Comparison of ENCODE assay signal across 8 cellular contexts in the genomic region with DNA sequence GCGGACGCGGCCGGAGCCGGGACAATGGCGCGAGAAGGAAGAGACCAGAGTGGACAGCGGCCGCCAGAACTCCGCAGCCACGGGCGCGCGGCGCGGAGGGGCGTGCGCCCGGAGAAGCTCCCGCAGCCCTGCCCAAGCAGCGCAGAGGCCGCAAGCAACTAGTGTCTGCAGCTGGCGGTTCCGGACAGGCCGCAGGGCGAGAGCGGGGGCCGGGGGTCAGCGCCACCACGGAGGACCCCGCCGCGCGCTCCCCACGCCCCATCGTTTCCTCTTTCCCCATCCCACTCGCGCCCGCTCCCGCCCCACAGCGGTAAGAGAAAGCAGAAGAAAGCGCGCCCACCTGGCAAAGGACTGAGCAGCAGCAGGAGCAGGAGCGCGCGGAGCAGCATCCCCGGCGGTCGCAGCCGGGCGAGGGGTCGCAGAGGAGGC. TPM values are rescaled to one million over a fixed set of nuclear protein-coding genes. Genes with fewer than 3 reads are reported as not detected.
DNase-seq lines count a peak whose midpoint lies in the region; ATAC-seq and TF ChIP-seq lines count a peak whose summit lies in the region.

No MANE protein-coding gene starts in this region.

- peak overlapping the region; percentile 57 for H3K27ac Mint-ChIP-seq in chondrocyte (ENCODE audit: unreplicated experiment)

- BruUV-seq in OCI-LY7 (replicated peaks; lab: Mats Ljungman, UMichigan) = no TSS peak

- no peak overlapping the region for H3K4me3 Mint-ChIP-seq in chondrocyte (ENCODE audit: unreplicated experiment)

- H3K27me3 ChIP-seq in upper lobe of left lung = peaks cover 0 to 14% (median 2%) of the 10 kb centered on the region in 4 donors

- no peaks in the 10 kb centered on the region for H3K9me3 Mint-ChIP-seq in chondrocyte (ENCODE audit: low read depth)

- 0% methylated on average over 7 to 13 of the region's 52 CpGs for WGBS in upper lobe of left lung, 2 donors

- no peaks in the 10 kb centered on the region for H3K79me2 ChIP-seq in OCI-LY7 (ENCODE audit: insufficient read depth, low read depth, low read length)

- H3K4me3 ChIP-seq in OCI-LY7 (ENCODE audit: low read depth, low read length, poor library complexity, severe bottlenecking) = peak overlapping the region; percentile 56
- peak overlapping the region; percentile 68 to 96 (median 79) for H3K4me3 ChIP-seq in upper lobe of left lung

- H3K36me3 Mint-ChIP-seq in chondrocyte (ENCODE audit: low read depth) = no peaks in the 10 kb centered on the region

- no peaks in the 10 kb centered on the region for H3K4me1 ChIP-seq in OCI-LY7 (ENCODE audit: insufficient read depth, low read length, poor library complexity, severe bottlenecking)
- H3K4me1 ChIP-seq in upper lobe of left lung = peaks cover 4 to 25% (median 15%) of the 10 kb centered on the region in 4 donors

- H3K4me1 Mint-ChIP-seq in chondrocyte (ENCODE audit: low read depth) = peaks cover 7% of the 10 kb centered on the region

- no peaks in the 10 kb centered on the region for H3K27me3 Mint-ChIP-seq in chondrocyte (ENCODE audit: low read depth)

- H2AFZ ChIP-seq in OCI-LY7 (ENCODE audit: low read length) = no peak overlapping the region

- no peak for TF ChIP-seq POLR2A in upper lobe of left lung (IDR thresholded peaks at IDR 0.05)

- CTCF ChIA-PET in GM10248 (lab: Yijun Ruan, JAX) = no interaction called here
- CTCF ChIA-PET in OCI-LY7 (lab: Charles Lee; ENCODE audit: unreplicated experiment) = no interaction called here

- no peak for TF ChIP-seq EP300 in upper lobe of left lung (IDR thresholded peaks at IDR 0.05)

- H3K27ac ChIP-seq in OCI-LY7 (ENCODE audit: low read depth, low read length, poor library complexity, severe bottlenecking) = no peak overlapping the region
- H3K27ac ChIP-seq in upper lobe of left lung = peak overlapping the region; percentile 71 to 88 (median 82)

- peak in 1 of 2 donors; percentile 76 for ATAC-seq in upper lobe of left lung (ENCODE audit: low FRiP score in 2 of 2)

- H4K20me1 ChIP-seq in OCI-LY7 (ENCODE audit: insufficient read depth, low read length) = no peaks in the 10 kb centered on the region

- H3K36me3 ChIP-seq in OCI-LY7 (ENCODE audit: insufficient read depth, low read length) = no peaks in the 10 kb centered on the region
- H3K36me3 ChIP-seq in upper lobe of left lung = no peaks in the 10 kb centered on the region

- peak overlapping the region; percentile 53 for H3K4me2 ChIP-seq in OCI-LY7 (ENCODE audit: low read length)

- TF ChIP-seq CTCF in GM10248 (IDR thresholded peaks at IDR 0.05; ENCODE audit: control extremely low read depth, extremely low read depth, low read depth, missing control alignments) (no peak), OCI-LY7 (conservative IDR thresholded peaks at IDR 0.05; ENCODE audit: low read length) (no peak), chondrocyte (IDR thresholded peaks at IDR 0.05) (peak; percentile 44), upper lobe of left lung (IDR thresholded peaks at IDR 0.05) (no peak)

- H3K9me2 ChIP-seq in OCI-LY7 (ENCODE audit: insufficient read depth, low read length) = no peaks in the 10 kb centered on the region

- DNase-seq in A172 (ENCODE audit: low spot score) (peak; percentile 19), GM10248 (ENCODE audit: extremely low spot score) (peak; percentile 18), OCI-LY7 (ENCODE audit: low spot score) (no peak), chondrocyte (ENCODE audit: low spot score) (no peak), lung microvascular endothelial cell (ENCODE audit: low read depth in 2 of 2) (peak; percentile 35 to 37), upper lobe of left lung (peak; percentile 28 to 89), HCEC 1CT (no peak), NCI-H69 (lab: John Stamatoyannopoulos, UW) (no peak)

- H3K9me3 ChIP-seq in OCI-LY7 (ENCODE audit: low read length) (no peaks in the 10 kb centered on the region), upper lobe of left lung (no peaks in the 10 kb centered on the region)

- intact Hi-C loops in OCI-LY7 (cut with micrococcal nuclease; ENCODE audit: unreplicated experiment) = no loop called here

- POLR2A ChIA-PET in GM10248 (lab: Yijun Ruan, JAX) (no interaction called here), OCI-LY7 (lab: Charles Lee) (no interaction called here)

RNA-seq across cellular contexts. Expression of a gene that starts 0.4 kb away (rescaled TPM):
- total RNA-seq in A172 (2014; rRNA removed; shearing (Covaris generic)) = 3.6 and 8.7 TPM in 2 replicates
- not detected in 2 replicates for total RNA-seq in OCI-LY7 (2014; rRNA removed; shearing (Covaris generic))
- total RNA-seq in OCI-LY7 (2022) (0.15 TPM in 1 of 2 replicates, not detected in the other), chondrocyte (1.2 to 3.1 TPM (median 2.7 TPM) in 3 replicates), lung microvascular endothelial cell (0.40 and 1.7 TPM in 2 replicates), upper lobe of left lung (10 to 100 TPM in 4 of 6 donors, 1 to 10 TPM in 2; 5.9 to 50.6 (median 17.6) TPM)

Comparison
In these comparisons a context has a peak if more than half of its experiments do, and no peak if none do; other contexts are left out.
1. DNase-seq: peak in A172 (single experiment), GM10248 (single experiment), lung microvascular endothelial cell (2 of 2) and upper lobe of left lung (2 of 2); none in OCI-LY7 (single experiment), chondrocyte (single experiment), HCEC 1CT (single experiment) and NCI-H69 (single experiment).